ENCODE assay signal across 16 cellular contexts in the genomic region with DNA sequence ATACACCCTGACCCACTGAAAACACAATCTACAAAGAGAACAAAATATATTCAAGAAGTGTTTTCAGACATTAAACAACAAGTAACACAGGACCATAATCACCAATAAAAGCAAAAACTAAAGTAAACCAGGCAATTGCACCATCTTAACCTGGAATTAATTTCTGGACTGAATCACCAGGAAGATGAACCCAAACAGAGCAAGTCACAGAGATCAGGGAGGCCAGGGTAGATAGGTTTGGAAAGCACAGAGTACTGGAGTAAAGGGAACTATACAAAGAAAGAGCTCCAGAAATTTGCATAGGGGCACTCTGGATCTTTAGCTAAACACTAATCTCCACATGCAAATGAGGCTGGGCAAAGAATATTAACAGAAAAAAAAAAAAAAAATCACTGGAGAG.
DNase-seq lines count a peak whose midpoint lies in the region; ATAC-seq, FAIRE-seq and TF ChIP-seq lines count a peak whose summit lies in the region.
"Had no signal": no experiment of that assay in that cellular context is flagged by ENCODE, and none has a peak within 500 bp of the region (broad histone marks: within the 10 kb centered on the region; RNA-seq: fewer than 3 reads in every experiment).

No MANE protein-coding gene starts in this region.

- H3K4me3 ChIP-seq in liver (ENCODE audit: low read depth in 1 of 3, low read length in 3 of 3), result no peak overlapping the region
- no peak overlapping the region for H3K4me3 ChIP-seq in HepG2 (replicated peaks in 1 of 3; ENCODE audit: insufficient read depth in 1 of 3, low read depth in 2 of 3, low read length in 3 of 3)
- no peak overlapping the region for H3K4me3 ChIP-seq in esophagus muscularis mucosa
- H3K4me3 ChIP-seq in right lobe of liver, result no peak overlapping the region
- no peak overlapping the region for H3K4me3 ChIP-seq in Karpas-422 (ENCODE audit: low read length)
- H3K4me3 ChIP-seq in left lung, result no peak overlapping the region
- H3K4me3 ChIP-seq: A549; BLaER1 treated with 17β-estradiol and CSF1 and Interleukin-3, amounts not matched to agents 10 nM and 100 nM had no signal

- CTCF ChIA-PET in HepG2 (lab: Yijun Ruan, JAX; ENCODE audit: low intra/inter-chr PET ratio, low total read pairs), result no interaction called here

- no TSS peak for BruUV-seq in HepG2 (replicated peaks; lab: Mats Ljungman, UMichigan)

- TF ChIP-seq CTCF in liver (IDR thresholded peaks at IDR 0.05; ENCODE audit: low read depth, low read length, missing input control) (no peak), HepG2 (CRISPR knock-in tag; IDR thresholded peaks at IDR 0.05) (no peak), esophagus muscularis mucosa (IDR thresholded peaks at IDR 0.05) (no peak), right lobe of liver (IDR thresholded peaks at IDR 0.05) (no peak), left lung (IDR thresholded peaks at IDR 0.05) (no peak)

- no peaks in the 10 kb centered on the region for H3K27me3 ChIP-seq in liver (ENCODE audit: control insufficient read depth in 4 of 4, insufficient read depth in 4 of 4, low read length in 3 of 4)
- H3K27me3 ChIP-seq in HepG2 (ENCODE audit: control insufficient read depth in 1 of 2, insufficient read depth in 2 of 2, low read length in 2 of 2), result peaks cover 0 to 4% of the 10 kb centered on the region in 2 experiments; a peak in 2 of 5 replicates
- H3K27me3 ChIP-seq in esophagus muscularis mucosa, result peaks cover 0 to 5% (median 0%) of the 10 kb centered on the region in 4 donors
- no peaks in the 10 kb centered on the region for H3K27me3 ChIP-seq in right lobe of liver
- no peaks in the 10 kb centered on the region for H3K27me3 ChIP-seq in Karpas-422 (ENCODE audit: low read length)
- no peaks in the 10 kb centered on the region for H3K27me3 ChIP-seq in left lung
- H3K27me3 ChIP-seq: BLaER1 treated with 17β-estradiol and CSF1 and Interleukin-3, amounts not matched to agents 10 nM and 100 nM had no signal

- intact Hi-C loops in HepG2 (cut with micrococcal nuclease; ENCODE audit: unreplicated experiment) (no loop called here), esophagus muscularis mucosa (cut with DNase I) (no loop called here), right lobe of liver (cut with DNase I) (no loop called here), left lung (cut with DNase I) (no loop called here)

- DNase-seq in HepG2 (ENCODE audit: low spot score) (no peak), esophagus muscularis mucosa (ENCODE audit: extremely low spot score) (peak; percentile 14), right lobe of liver (no peak), Karpas-422 (no peak), left lung (no peak)
- DNase-seq: Calu3; CD8-positive, alpha-beta T cell; DMS79 treated with DMSO at 0.1 percent for 48 hours; GF-D8; H9 had no signal

- POLR2A ChIA-PET in HepG2 (lab: Yijun Ruan, JAX), result no interaction called here

- no peak overlapping the region for H3K27ac ChIP-seq in liver (ENCODE audit: low read depth in 1 of 2, low read length in 2 of 2)
- H3K27ac ChIP-seq in HepG2 (ENCODE audit: extremely low read length, insufficient read depth, low read length), result no peak overlapping the region
- H3K27ac ChIP-seq in esophagus muscularis mucosa (replicated peaks in 1 of 4), result no peak overlapping the region
- H3K27ac ChIP-seq in right lobe of liver, result no peak overlapping the region
- no peak overlapping the region for H3K27ac ChIP-seq in Karpas-422 (ENCODE audit: low read length)
- no peak overlapping the region for H3K27ac ChIP-seq in left lung
- H3K27ac ChIP-seq: 22Rv1; A549; BLaER1 treated with 17β-estradiol and CSF1 and Interleukin-3, amounts not matched to agents 10 nM and 100 nM had no signal

- H3K4me2 ChIP-seq in HepG2 (ENCODE audit: low read depth, low read length), result no peak overlapping the region
- no peak overlapping the region for H3K4me2 ChIP-seq in Karpas-422 (ENCODE audit: low read depth, low read length, poor library complexity, severe bottlenecking)
- H3K4me2 ChIP-seq: A549; BLaER1 treated with 17β-estradiol and CSF1 and Interleukin-3, amounts not matched to agents 10 nM and 100 nM had no signal

- in situ Hi-C loops in HepG2 (cut with HindIII; ENCODE audit: extremely low pct_ligation_motif_present, low pct_unique_long_range_greater_than_20kb), result no loop called here

- H2AFZ ChIP-seq in HepG2 (ENCODE audit: low read length) (no peak overlapping the region), Karpas-422 (ENCODE audit: low read length) (no peak overlapping the region)

- H3K9ac ChIP-seq in liver (ENCODE audit: low read depth in 1 of 2, low read length in 2 of 2), result no peak overlapping the region
- H3K9ac ChIP-seq in HepG2 (ENCODE audit: insufficient read depth, low read depth, low read length), result no peak overlapping the region
- H3K9ac ChIP-seq in Karpas-422 (ENCODE audit: low read length), result no peak overlapping the region
- H3K9ac ChIP-seq: BLaER1 treated with 17β-estradiol and CSF1 and Interleukin-3, amounts not matched to agents 10 nM and 100 nM had no signal

- H3K79me2 ChIP-seq in HepG2 (ENCODE audit: insufficient read depth, low read length) (no peaks in the 10 kb centered on the region), Karpas-422 (ENCODE audit: low read length) (no peaks in the 10 kb centered on the region)

- no peaks in the 10 kb centered on the region for H3K9me2 ChIP-seq in Karpas-422 (replicated peaks; ENCODE audit: insufficient read depth, low read length)

- peak in 1 of 2 donors; percentile 14 for TF ChIP-seq RAD21 in liver (IDR thresholded peaks at IDR 0.05)
- no peak for TF ChIP-seq RAD21 in HepG2 (CRISPR knock-in tag; IDR thresholded peaks at IDR 0.05)

- TF ChIP-seq POLR2A in HepG2 (IDR thresholded peaks at IDR 0.05; ENCODE audit: insufficient read depth in 1 of 2, low read depth in 2 of 2, low read length in 2 of 2), result no peak
- no peak for TF ChIP-seq POLR2A in esophagus muscularis mucosa (IDR thresholded peaks at IDR 0.05; ENCODE audit: low read depth)
- TF ChIP-seq POLR2A in right lobe of liver (IDR thresholded peaks at IDR 0.05), result no peak

- no peaks in the 10 kb centered on the region for H3K9me3 ChIP-seq in liver (ENCODE audit: control insufficient read depth in 4 of 4, low read length in 3 of 4)
- no peaks in the 10 kb centered on the region for H3K9me3 ChIP-seq in HepG2 (ENCODE audit: low read length)
- H3K9me3 ChIP-seq in esophagus muscularis mucosa, result peaks cover 0 to 6% (median 0%) of the 10 kb centered on the region in 4 donors
- no peaks in the 10 kb centered on the region for H3K9me3 ChIP-seq in right lobe of liver
- no peaks in the 10 kb centered on the region for H3K9me3 ChIP-seq in Karpas-422 (ENCODE audit: low read length)
- H3K9me3 ChIP-seq in left lung, result peaks cover 0 to 12% of the 10 kb centered on the region in 2 donors

- ATAC-seq in HepG2 (no peak), right lobe of liver (peak; percentile 70 to 84 (median 73)), HG03097 (IDR thresholded peaks at IDR 0.05; ENCODE audit: low FRiP score, unreplicated experiment) (no peak), left lung (no peak)
- ATAC-seq: A549; CD8-positive, alpha-beta T cell had no signal

- H4K20me1 ChIP-seq in HepG2 (ENCODE audit: insufficient read depth, low read length) (no peaks in the 10 kb centered on the region), Karpas-422 (ENCODE audit: insufficient read depth, low read depth, low read length) (no peaks in the 10 kb centered on the region)
- H4K20me1 ChIP-seq: BLaER1 treated with 17β-estradiol and CSF1 and Interleukin-3, amounts not matched to agents 10 nM and 100 nM had no signal

- H3K4me1 ChIP-seq in liver (ENCODE audit: control insufficient read depth in 4 of 4, insufficient read depth in 4 of 4, low read length in 3 of 4) (no peaks in the 10 kb centered on the region), HepG2 (ENCODE audit: insufficient read depth, low read length) (no peaks in the 10 kb centered on the region), esophagus muscularis mucosa (no peaks in the 10 kb centered on the region), right lobe of liver (peaks cover 0 to 7% (median 0%) of the 10 kb centered on the region in 4 donors), Karpas-422 (ENCODE audit: low read length) (peaks cover 8% of the 10 kb centered on the region), left lung (no peaks in the 10 kb centered on the region)
- H3K4me1 ChIP-seq: A549; BLaER1 treated with 17β-estradiol and CSF1 and Interleukin-3, amounts not matched to agents 10 nM and 100 nM had no signal

- TF ChIP-seq EP300 in HepG2 (IDR thresholded peaks at IDR 0.05; ENCODE audit: low read depth in 2 of 2, low read length in 2 of 2) (no peak), HepG2 (CRISPR knock-in tag; IDR thresholded peaks at IDR 0.05; ENCODE audit: borderline replicate concordance) (no peak), esophagus muscularis mucosa (IDR thresholded peaks at IDR 0.05) (no peak)

- no peaks in the 10 kb centered on the region for H3K36me3 ChIP-seq in liver (ENCODE audit: control insufficient read depth in 4 of 4, insufficient read depth in 3 of 4, low read depth in 1 of 4, low read length in 3 of 4)
- H3K36me3 ChIP-seq in HepG2 (replicated peaks in 1 of 2; ENCODE audit: control insufficient read depth in 1 of 2, insufficient read depth in 2 of 2, low read length in 2 of 2), result no peaks in the 10 kb centered on the region
- H3K36me3 ChIP-seq in esophagus muscularis mucosa, result no peaks in the 10 kb centered on the region
- H3K36me3 ChIP-seq in right lobe of liver, result no peaks in the 10 kb centered on the region
- no peaks in the 10 kb centered on the region for H3K36me3 ChIP-seq in Karpas-422 (ENCODE audit: insufficient read depth, low read length)
- no peaks in the 10 kb centered on the region for H3K36me3 ChIP-seq in left lung
- H3K36me3 ChIP-seq: BLaER1 treated with 17β-estradiol and CSF1 and Interleukin-3, amounts not matched to agents 10 nM and 100 nM had no signal

- FAIRE-seq in HepG2 (lab: Jason Lieb, UNC), result no peak
- FAIRE-seq: A549, H1 had no signal

TF ChIP-seq in liver, 16 proteins besides CTCF, POLR2A, EP300 and RAD21 (continues in another document):
- TF ChIP-seq HNF4A (conservative IDR thresholded peaks at IDR 0.05), result peak; percentile 40 to 48
- TF ChIP-seq YY1 (IDR thresholded peaks at IDR 0.05), result peak; percentile 25
- peak in 1 of 2 donors; percentile 52 for TF ChIP-seq RXRA (IDR thresholded peaks at IDR 0.05)
- TF ChIP-seq, protein P1, sequence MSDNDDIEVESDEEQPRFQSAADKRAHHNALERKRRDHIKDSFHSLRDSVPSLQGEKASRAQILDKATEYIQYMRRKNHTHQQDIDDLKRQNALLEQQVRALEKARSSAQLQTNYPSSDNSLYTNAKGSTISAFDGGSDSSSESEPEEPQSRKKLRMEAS (IDR thresholded peaks at IDR 0.05), result no peak

TF ChIP-seq in HepG2, 621 proteins besides CTCF, POLR2A, EP300 and RAD21 (continues in another document):
- TF ChIP-seq SMAD9 (CRISPR knock-in tag; IDR thresholded peaks at IDR 0.05), result no peak
- no peak for TF ChIP-seq AHR (CRISPR knock-in tag; IDR thresholded peaks at IDR 0.05)
- no peak for TF ChIP-seq HMG20A (CRISPR knock-in tag; IDR thresholded peaks at IDR 0.05; ENCODE audit: borderline replicate concordance)
- TF ChIP-seq SCMH1 (CRISPR knock-in tag; IDR thresholded peaks at IDR 0.05; ENCODE audit: borderline replicate concordance), result no peak
- TF ChIP-seq, protein P2, sequence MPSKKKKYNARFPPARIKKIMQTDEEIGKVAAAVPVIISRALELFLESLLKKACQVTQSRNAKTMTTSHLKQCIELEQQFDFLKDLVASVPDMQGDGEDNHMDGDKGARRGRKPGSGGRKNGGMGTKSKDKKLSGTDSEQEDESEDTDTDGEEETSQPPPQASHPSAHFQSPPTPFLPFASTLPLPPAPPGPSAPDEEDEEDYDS (CRISPR knock-in tag; IDR thresholded peaks at IDR 0.05), result no peak

Comparison
In these comparisons a context has a peak if more than half of its experiments do, and no peak if none do; other contexts are left out.
1. ATAC-seq: peak in right lobe of liver (4 of 4); none in HepG2 (single experiment), HG03097 (single experiment) and left lung (single experiment).